10 cellular contexts compared by ENCODE assay signal in the genomic region with DNA sequence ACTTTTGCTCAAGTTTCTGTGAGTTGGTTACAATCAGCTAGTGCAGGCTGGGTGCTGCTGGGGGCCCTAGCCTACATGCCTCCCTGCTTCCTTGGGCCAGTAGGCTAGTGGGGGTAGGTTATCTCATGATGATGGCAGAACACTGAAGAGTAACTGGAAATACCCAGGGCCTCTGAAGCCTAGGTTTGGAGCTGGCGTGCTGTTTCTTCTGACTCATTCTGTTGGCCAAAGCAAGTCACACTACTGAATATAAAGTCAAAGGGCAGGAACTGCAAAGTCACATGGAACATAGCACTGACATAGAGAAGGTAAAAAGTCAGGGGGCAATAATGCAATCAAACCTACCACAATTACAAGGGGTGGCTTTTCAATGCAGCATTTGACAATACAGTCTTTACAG. TPM values are rescaled to one million over a fixed set of nuclear protein-coding genes. Genes with fewer than 3 reads are reported as not detected.
DNase-seq lines count a peak whose midpoint lies in the region; ATAC-seq and TF ChIP-seq lines count a peak whose summit lies in the region.
"Had no signal": no experiment of that assay in that cellular context is flagged by ENCODE, and none has a peak within 500 bp of the region (broad histone marks: within the 10 kb centered on the region; RNA-seq: fewer than 3 reads in every experiment).

No MANE protein-coding gene starts in this region.

- no peak for DNase-seq in CD8-positive, alpha-beta T cell
- DNase-seq in RPMI7951 (ENCODE audit: low read depth) (peak; percentile 15), fibroblast of mammary gland (ENCODE audit: low read depth) (peak; percentile 42), left ventricle myocardium inferior (no peak), Kasumi-1 (lab: John Stamatoyannopoulos, UW) (no peak), smooth muscle cell (lab: John Stamatoyannopoulos, UW; ENCODE audit: unreplicated experiment) (no peak), Calu3 (no peak)
- DNase-seq: esophagus squamous epithelium, SHP77 had no signal

- H3F3A ChIP-seq in smooth muscle cell (ENCODE audit: low read depth), result no peaks in the 10 kb centered on the region

- WGBS in smooth muscle cell (ENCODE audit: low lambda C conversion rate), result 92% methylated on average over 1 of the region's 1 CpG

- intact Hi-C loops in CD8-positive, alpha-beta T cell (cut with DNase I, micrococcal nuclease), result no loop called here
- intact Hi-C loops in left ventricle myocardium inferior (cut with micrococcal nuclease) (no loop called here), Calu3 (cut with micrococcal nuclease; ENCODE audit: unreplicated experiment) (no loop called here)

- H3K4me3 ChIP-seq in CD8-positive, alpha-beta T cell (ENCODE audit: low read depth, low read length), result no peak overlapping the region
- H3K4me3 ChIP-seq in fibroblast of mammary gland (ENCODE audit: control insufficient read depth, low read depth, low read length), result no peak overlapping the region
- no peak overlapping the region for H3K4me3 ChIP-seq in left ventricle myocardium inferior
- H3K4me3 ChIP-seq in smooth muscle cell, result no peak overlapping the region
- H3K4me3 ChIP-seq: esophagus squamous epithelium had no signal

- TF ChIP-seq CTCF in CD8-positive, alpha-beta T cell (IDR thresholded peaks at IDR 0.05), result no peak
- TF ChIP-seq CTCF in fibroblast of mammary gland (conservative IDR thresholded peaks at IDR 0.05; ENCODE audit: control insufficient read depth, insufficient read depth, low read depth, low read length) (no peak), left ventricle myocardium inferior (IDR thresholded peaks at IDR 0.05; ENCODE audit: borderline replicate concordance) (no peak), smooth muscle cell (IDR thresholded peaks at IDR 0.05; ENCODE audit: borderline replicate concordance, insufficient read depth, poor library complexity, severe bottlenecking) (no peak), Calu3 (IDR thresholded peaks at IDR 0.05; ENCODE audit: unreplicated experiment) (no peak)

- no peak overlapping the region for H3K4me3 Mint-ChIP-seq in CD8-positive, alpha-beta T cell
- H3K4me3 Mint-ChIP-seq in Calu3 (ENCODE audit: low read depth, unreplicated experiment), result no peak overlapping the region

- H3K9me3 ChIP-seq in CD8-positive, alpha-beta T cell (ENCODE audit: low read length), result no peaks in the 10 kb centered on the region
- H3K9me3 ChIP-seq in left ventricle myocardium inferior (replicated peaks) (no peaks in the 10 kb centered on the region), smooth muscle cell (replicated peaks; ENCODE audit: low read depth) (no peaks in the 10 kb centered on the region)
- H3K9me3 ChIP-seq: esophagus squamous epithelium had no signal

- no TSS peak for BruUV-seq in Calu3 (replicated peaks; lab: Mats Ljungman, UMichigan)

- ATAC-seq in CD8-positive, alpha-beta T cell, result peak; percentile 45
- ATAC-seq in GM19468 (IDR thresholded peaks at IDR 0.05; ENCODE audit: extremely low read depth, unreplicated experiment), result peak; percentile 19

- H3K9me3 Mint-ChIP-seq in CD8-positive, alpha-beta T cell, result no peaks in the 10 kb centered on the region
- H3K9me3 Mint-ChIP-seq in Calu3 (ENCODE audit: low read depth, unreplicated experiment), result no peaks in the 10 kb centered on the region

- H3K36me3 Mint-ChIP-seq in CD8-positive, alpha-beta T cell, result peaks cover 94% of the 10 kb centered on the region
- no peaks in the 10 kb centered on the region for H3K36me3 Mint-ChIP-seq in Calu3 (ENCODE audit: insufficient read depth, unreplicated experiment)

- POLR2A ChIA-PET in CD8-positive, alpha-beta T cell (lab: Charles Lee), result no interaction called here

- H3K9ac ChIP-seq in smooth muscle cell (ENCODE audit: low read depth), result no peak overlapping the region

- CTCF ChIA-PET in CD8-positive, alpha-beta T cell (lab: Charles Lee), result interaction anchor here (1.2 to 1.7 kb wide), 4 partner anchors 34 to 170 kb away, joined by 3 to 4 read pairs (median 4); no protein-coding TSS in a partner anchor
- CTCF ChIA-PET in Calu3 (lab: Charles Lee), result interaction anchor here (0.8 kb wide), 1 partner anchor 11 kb away, joined by 3 read pairs; no protein-coding TSS in a partner anchor

- peak overlapping the region; percentile 88 for H3K27ac Mint-ChIP-seq in CD8-positive, alpha-beta T cell
- H3K27ac Mint-ChIP-seq in Calu3 (ENCODE audit: unreplicated experiment), result no peak overlapping the region

- H3K36me3 ChIP-seq in CD8-positive, alpha-beta T cell (ENCODE audit: insufficient read depth, low read length), result peaks cover 31% of the 10 kb centered on the region
- H3K36me3 ChIP-seq in left ventricle myocardium inferior, result no peaks in the 10 kb centered on the region
- H3K36me3 ChIP-seq in smooth muscle cell (ENCODE audit: low read depth), result no peaks in the 10 kb centered on the region
- H3K36me3 ChIP-seq: esophagus squamous epithelium had no signal

- H3K27me3 Mint-ChIP-seq in CD8-positive, alpha-beta T cell (ENCODE audit: low read depth), result no peaks in the 10 kb centered on the region
- H3K27me3 Mint-ChIP-seq in Calu3 (ENCODE audit: unreplicated experiment), result no peaks in the 10 kb centered on the region

- no peak overlapping the region for H3K4me2 ChIP-seq in smooth muscle cell

- H3K4me1 ChIP-seq in CD8-positive, alpha-beta T cell (ENCODE audit: insufficient read depth, low read length), result peaks cover 58% of the 10 kb centered on the region
- H3K4me1 ChIP-seq in left ventricle myocardium inferior, result no peaks in the 10 kb centered on the region
- H3K4me1 ChIP-seq in smooth muscle cell (ENCODE audit: low read depth), result no peaks in the 10 kb centered on the region

- H2AFZ ChIP-seq in smooth muscle cell (ENCODE audit: low read depth), result no peak overlapping the region

- H4K20me1 ChIP-seq in smooth muscle cell (ENCODE audit: low read depth), result no peaks in the 10 kb centered on the region

- H3K27me3 ChIP-seq in CD8-positive, alpha-beta T cell (ENCODE audit: insufficient read depth, low read length), result no peaks in the 10 kb centered on the region
- H3K27me3 ChIP-seq in left ventricle myocardium inferior (ENCODE audit: low read depth) (peaks cover 14% of the 10 kb centered on the region), smooth muscle cell (ENCODE audit: low read depth) (no peaks in the 10 kb centered on the region)
- H3K27me3 ChIP-seq: esophagus squamous epithelium had no signal

- H3K79me2 ChIP-seq in smooth muscle cell (ENCODE audit: low read depth), result no peaks in the 10 kb centered on the region

- peaks cover 95% of the 10 kb centered on the region for H3K4me1 Mint-ChIP-seq in CD8-positive, alpha-beta T cell (ENCODE audit: low read depth)
- H3K4me1 Mint-ChIP-seq in Calu3 (ENCODE audit: low read depth, unreplicated experiment), result peaks cover 16% of the 10 kb centered on the region

- no peak overlapping the region for H3K27ac ChIP-seq in CD8-positive, alpha-beta T cell (ENCODE audit: low read depth, low read length)
- H3K27ac ChIP-seq in left ventricle myocardium inferior (replicated peaks) (no peak overlapping the region), smooth muscle cell (ENCODE audit: low read depth) (no peak overlapping the region)
- H3K27ac ChIP-seq: esophagus squamous epithelium had no signal

RNA-seq across cellular contexts. Expression of a gene that starts 34.5 kb away (rescaled TPM):
- total RNA-seq in CD8-positive, alpha-beta T cell, result 10 to 100 TPM; 58.2 to 65.2 TPM
- total RNA-seq in RPMI7951 (2014; rRNA removed; shearing (Covaris generic)), result 0.12 and 0.20 TPM in 2 replicates
- total RNA-seq in left ventricle myocardium inferior (0.44 TPM), smooth muscle cell (9.5 and 10.0 TPM in 2 replicates), Calu3 (2022) (9.0 and 15.1 TPM in 2 replicates)
- polyA plus RNA-seq in smooth muscle cell, result 0.97 and 7.8 TPM in 2 replicates

Comparison
In these comparisons a context has a peak if more than half of its experiments do, and no peak if none do; other contexts are left out.
1. DNase-seq: peak in RPMI7951 (single experiment) and fibroblast of mammary gland (single experiment); none in CD8-positive, alpha-beta T cell (0 of 7), left ventricle myocardium inferior (single experiment), Kasumi-1 (0 of 2), smooth muscle cell (single experiment) and Calu3 (single experiment).